In genomic region chr6:31806470-31807272, GRCh38 we compare ENCODE assay signal across 1 cellular context.
TF ChIP-seq lines count a peak whose summit lies in the region.

Gene LSM2 (minus strand): TSS chr6:31806966. CDS start chr6:31806757, 209 bp downstream.

TF ChIP-seq in K562, 482 proteins besides CTCF, POLR2A, EP300 and RAD21 (continued from another document and continues in another):
- TF ChIP-seq, protein P1, sequence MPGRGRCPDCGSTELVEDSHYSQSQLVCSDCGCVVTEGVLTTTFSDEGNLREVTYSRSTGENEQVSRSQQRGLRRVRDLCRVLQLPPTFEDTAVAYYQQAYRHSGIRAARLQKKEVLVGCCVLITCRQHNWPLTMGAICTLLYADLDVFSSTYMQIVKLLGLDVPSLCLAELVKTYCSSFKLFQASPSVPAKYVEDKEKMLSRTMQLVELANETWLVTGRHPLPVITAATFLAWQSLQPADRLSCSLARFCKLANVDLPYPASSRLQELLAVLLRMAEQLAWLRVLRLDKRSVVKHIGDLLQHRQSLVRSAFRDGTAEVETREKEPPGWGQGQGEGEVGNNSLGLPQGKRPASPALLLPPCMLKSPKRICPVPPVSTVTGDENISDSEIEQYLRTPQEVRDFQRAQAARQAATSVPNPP (IDR thresholded peaks at IDR 0.05; ENCODE audit: borderline replicate concordance, insufficient read depth, insufficient read length): no peak
- TF ChIP-seq GABPB1 (CRISPR knock-in tag; IDR thresholded peaks at IDR 0.05) (peak; percentile 83; the same call in 1 of the 2 replicates), PPARD (CRISPR knock-in tag; IDR thresholded peaks at IDR 0.05) (no peak), ZNF3 (CRISPR knock-in tag; IDR thresholded peaks at IDR 0.05) (no peak), ZFP30 (CRISPR knock-in tag; IDR thresholded peaks at IDR 0.05; ENCODE audit: borderline replicate concordance) (0 out of 2 replicates have a peak, but pooled peaks have one; percentile 51), ZEB2 (IDR thresholded peaks at IDR 0.05) (peak; percentile 21; the same call in 1 of the 2 replicates), NCOA6 (IDR thresholded peaks at IDR 0.05) (no peak), TAF9B (IDR thresholded peaks at IDR 0.05; ENCODE audit: partially characterized antibody) (no peak), HDAC2 (IDR thresholded peaks at IDR 0.05) (peak; percentile 85), NR3C1 (CRISPR knock-in tag; IDR thresholded peaks at IDR 0.05) (no peak), ARID2 (IDR thresholded peaks at IDR 0.05) (peak; percentile 58; the same call in 1 of the 2 replicates), PTRF (tag; IDR thresholded peaks at IDR 0.05) (no peak), CREM (IDR thresholded peaks at IDR 0.05; ENCODE audit: low read depth) (peak; percentile 99), VEZF1 (CRISPR knock-in tag; IDR thresholded peaks at IDR 0.05) (peak; percentile 91), ZNF121 (CRISPR knock-in tag; conservative IDR thresholded peaks at IDR 0.05) (no peak), HDAC8 (tag; IDR thresholded peaks at IDR 0.05) (peak; percentile 75; the same call in 1 of the 2 replicates), MTF1 (CRISPR knock-in tag; IDR thresholded peaks at IDR 0.05; ENCODE audit: borderline replicate concordance) (no peak), KDM5B (IDR thresholded peaks at IDR 0.05; ENCODE audit: insufficient replicate concordance, low read depth, low read length) (peak; percentile 93), CTBP1 (IDR thresholded peaks at IDR 0.05; ENCODE audit: borderline replicate concordance) (peak; percentile 98), SRF (CRISPR knock-in tag; IDR thresholded peaks at IDR 0.05) (peak in 1 of 2 experiments; percentile 93; a peak in 2 of 4 replicates), ZNF140 (CRISPR knock-in tag; IDR thresholded peaks at IDR 0.05) (no peak), NR2C2 (CRISPR knock-in tag; IDR thresholded peaks at IDR 0.05) (no peak), NR2C2 (tag; IDR thresholded peaks at IDR 0.05) (peak; percentile 64; the same call in 1 of the 2 replicates), TCF3 (CRISPR knock-in tag; IDR thresholded peaks at IDR 0.05) (peak; percentile 41), POLR2AphosphoS5 (IDR thresholded peaks at IDR 0.05; ENCODE audit: control insufficient read depth, insufficient read depth, low read depth, low read length) (peak; percentile 93), RBM34 (IDR thresholded peaks at IDR 0.05; ENCODE audit: borderline replicate concordance, insufficient read depth, low read length) (peak; percentile 85; the same call in 1 of the 2 replicates), HDAC6 (IDR thresholded peaks at IDR 0.05; ENCODE audit: low read depth, low read length) (no peak), POLR2B (IDR thresholded peaks at IDR 0.05; ENCODE audit: low read depth, partially characterized antibody) (peak; percentile 96), EP400 (IDR thresholded peaks at IDR 0.05) (no peak), HNRNPH1 (optimal IDR thresholded peaks at IDR 0.05; ENCODE audit: low read depth, low read length) (no peak), ZKSCAN1 (IDR thresholded peaks at IDR 0.05; ENCODE audit: low read depth, low read length) (peak; percentile 53), ZFX (CRISPR knock-in tag; IDR thresholded peaks at IDR 0.05) (peak; percentile 99), RCOR1 (IDR thresholded peaks at IDR 0.05; ENCODE audit: borderline replicate concordance in 1 of 2, low read depth in 2 of 2, low read length in 2 of 2) (0 out of 4 replicates have a peak, but pooled peaks have one; percentile 6 to 53), PHF20 (IDR thresholded peaks at IDR 0.05; ENCODE audit: partially characterized antibody) (peak; percentile 100), TFAP4 (CRISPR knock-in tag; IDR thresholded peaks at IDR 0.05; ENCODE audit: borderline replicate concordance) (peak; percentile 92), TAF7 (tag; IDR thresholded peaks at IDR 0.05) (peak; percentile 72), TEAD4 (IDR thresholded peaks at IDR 0.05; ENCODE audit: low read length) (no peak; the same call in 1 of the 2 replicates), TEAD4 (CRISPR knock-in tag; IDR thresholded peaks at IDR 0.05; ENCODE audit: borderline replicate concordance) (no peak), ZNF668 (CRISPR knock-in tag; IDR thresholded peaks at IDR 0.05) (no peak; the same call in 1 of the 2 replicates), CHD2 (IDR thresholded peaks at IDR 0.05; ENCODE audit: low read depth, low read length) (0 out of 2 replicates have a peak, but pooled peaks have one; percentile 11), TEAD2 (tag; IDR thresholded peaks at IDR 0.05) (0 out of 2 replicates have a peak, but pooled peaks have one; percentile 25), DACH1 (IDR thresholded peaks at IDR 0.05; ENCODE audit: partially characterized antibody) (no peak), ZBTB49 (CRISPR knock-in tag; IDR thresholded peaks at IDR 0.05; ENCODE audit: borderline replicate concordance) (peak; percentile 29; the same call in 1 of the 2 replicates), NUFIP1 (IDR thresholded peaks at IDR 0.05; ENCODE audit: partially characterized antibody) (no peak), NFIX (CRISPR knock-in tag; IDR thresholded peaks at IDR 0.05; ENCODE audit: low read depth) (no peak), NR4A1 (CRISPR knock-in tag; IDR thresholded peaks at IDR 0.05) (no peak), NR4A1 (tag; IDR thresholded peaks at IDR 0.05) (peak; percentile 53; the same call in 1 of the 2 replicates), NFXL1 (CRISPR knock-in tag; IDR thresholded peaks at IDR 0.05) (no peak), ZNF384 (IDR thresholded peaks at IDR 0.05; ENCODE audit: low read depth, low read length) (no peak; the same call in 1 of the 2 replicates), KDM4B (IDR thresholded peaks at IDR 0.05; ENCODE audit: borderline replicate concordance in 2 of 2, low read depth in 1 of 2) (no peak), MYNN (IDR thresholded peaks at IDR 0.05) (peak; percentile 53; the same call in 1 of the 2 replicates), MYNN (CRISPR knock-in tag; IDR thresholded peaks at IDR 0.05) (no peak), TARDBP (IDR thresholded peaks at IDR 0.05) (peak; percentile 78), CXXC5 (CRISPR knock-in tag; IDR thresholded peaks at IDR 0.05) (peak; percentile 94), HDAC1 (IDR thresholded peaks at IDR 0.05) (peak; percentile 68 to 99; a peak in 3 of 4 replicates), HES1 (IDR thresholded peaks at IDR 0.05; ENCODE audit: low read depth) (peak; percentile 23; the same call in 1 of the 2 replicates), HNRNPL (IDR thresholded peaks at IDR 0.05; ENCODE audit: low read depth, low read length) (peak; percentile 98), EZH2 (IDR thresholded peaks at IDR 0.05; ENCODE audit: borderline replicate concordance, low read depth, low read length) (no peak), RBM17 (IDR thresholded peaks at IDR 0.05; ENCODE audit: borderline replicate concordance, low read depth, low read length) (no peak), U2AF2 (optimal IDR thresholded peaks at IDR 0.05; ENCODE audit: low read depth, low read length) (no peak), HMGN3 (IDR thresholded peaks at IDR 0.05; ENCODE audit: borderline replicate concordance, extremely low read depth, insufficient read length, low read depth, low read length) (peak; percentile 98), DPF2 (IDR thresholded peaks at IDR 0.05) (peak; percentile 45), SLC30A9 (CRISPR knock-in tag; IDR thresholded peaks at IDR 0.05) (no peak), ZNF436 (CRISPR knock-in tag; IDR thresholded peaks at IDR 0.05) (peak; percentile 29; the same call in 1 of the 2 replicates), SP1 (CRISPR knock-in tag; IDR thresholded peaks at IDR 0.05) (peak; percentile 96), ETV6 (IDR thresholded peaks at IDR 0.05; ENCODE audit: borderline replicate concordance in 1 of 2, low read depth in 2 of 2, low read length in 1 of 2) (peak in 1 of 2 experiments; percentile 5; a peak in 1 of 4 replicates), ETV6 (CRISPR knock-in tag; IDR thresholded peaks at IDR 0.05; ENCODE audit: borderline replicate concordance) (peak; percentile 74; the same call in 1 of the 2 replicates), HNRNPLL (IDR thresholded peaks at IDR 0.05; ENCODE audit: low read depth, low read length, poor library complexity, severe bottlenecking) (peak; percentile 99), CBX1 (IDR thresholded peaks at IDR 0.05; ENCODE audit: low read depth) (peak; percentile 91; the same call in 1 of the 2 replicates), GATA2 (CRISPR knock-in tag; IDR thresholded peaks at IDR 0.05) (0 out of 2 replicates have a peak, but pooled peaks have one; percentile 34)
- TF ChIP-seq, protein P2, sequence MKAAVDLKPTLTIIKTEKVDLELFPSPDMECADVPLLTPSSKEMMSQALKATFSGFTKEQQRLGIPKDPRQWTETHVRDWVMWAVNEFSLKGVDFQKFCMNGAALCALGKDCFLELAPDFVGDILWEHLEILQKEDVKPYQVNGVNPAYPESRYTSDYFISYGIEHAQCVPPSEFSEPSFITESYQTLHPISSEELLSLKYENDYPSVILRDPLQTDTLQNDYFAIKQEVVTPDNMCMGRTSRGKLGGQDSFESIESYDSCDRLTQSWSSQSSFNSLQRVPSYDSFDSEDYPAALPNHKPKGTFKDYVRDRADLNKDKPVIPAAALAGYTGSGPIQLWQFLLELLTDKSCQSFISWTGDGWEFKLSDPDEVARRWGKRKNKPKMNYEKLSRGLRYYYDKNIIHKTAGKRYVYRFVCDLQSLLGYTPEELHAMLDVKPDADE (conservative IDR thresholded peaks at IDR 0.05; ENCODE audit: control insufficient read depth, low read depth, low read length): peak; percentile 89
- TF ChIP-seq, protein P3, sequence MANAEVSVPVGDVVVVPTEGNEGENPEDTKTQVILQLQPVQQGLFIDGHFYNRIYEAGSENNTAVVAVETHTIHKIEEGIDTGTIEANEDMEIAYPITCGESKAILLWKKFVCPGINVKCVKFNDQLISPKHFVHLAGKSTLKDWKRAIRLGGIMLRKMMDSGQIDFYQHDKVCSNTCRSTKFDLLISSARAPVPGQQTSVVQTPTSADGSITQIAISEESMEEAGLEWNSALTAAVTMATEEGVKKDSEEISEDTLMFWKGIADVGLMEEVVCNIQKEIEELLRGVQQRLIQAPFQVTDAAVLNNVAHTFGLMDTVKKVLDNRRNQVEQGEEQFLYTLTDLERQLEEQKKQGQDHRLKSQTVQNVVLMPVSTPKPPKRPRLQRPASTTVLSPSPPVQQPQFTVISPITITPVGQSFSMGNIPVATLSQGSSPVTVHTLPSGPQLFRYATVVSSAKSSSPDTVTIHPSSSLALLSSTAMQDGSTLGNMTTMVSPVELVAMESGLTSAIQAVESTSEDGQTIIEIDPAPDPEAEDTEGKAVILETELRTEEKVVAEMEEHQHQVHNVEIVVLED (CRISPR knock-in tag; IDR thresholded peaks at IDR 0.05): peak; percentile 63
- TF ChIP-seq, protein P4, sequence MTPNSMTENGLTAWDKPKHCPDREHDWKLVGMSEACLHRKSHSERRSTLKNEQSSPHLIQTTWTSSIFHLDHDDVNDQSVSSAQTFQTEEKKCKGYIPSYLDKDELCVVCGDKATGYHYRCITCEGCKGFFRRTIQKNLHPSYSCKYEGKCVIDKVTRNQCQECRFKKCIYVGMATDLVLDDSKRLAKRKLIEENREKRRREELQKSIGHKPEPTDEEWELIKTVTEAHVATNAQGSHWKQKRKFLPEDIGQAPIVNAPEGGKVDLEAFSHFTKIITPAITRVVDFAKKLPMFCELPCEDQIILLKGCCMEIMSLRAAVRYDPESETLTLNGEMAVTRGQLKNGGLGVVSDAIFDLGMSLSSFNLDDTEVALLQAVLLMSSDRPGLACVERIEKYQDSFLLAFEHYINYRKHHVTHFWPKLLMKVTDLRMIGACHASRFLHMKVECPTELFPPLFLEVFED (CRISPR knock-in tag; conservative IDR thresholded peaks at IDR 0.05): 0 out of 2 replicates have a peak, but pooled peaks have one; percentile 14
